ENCODE assay signal across 21 cellular contexts in the genomic region with DNA sequence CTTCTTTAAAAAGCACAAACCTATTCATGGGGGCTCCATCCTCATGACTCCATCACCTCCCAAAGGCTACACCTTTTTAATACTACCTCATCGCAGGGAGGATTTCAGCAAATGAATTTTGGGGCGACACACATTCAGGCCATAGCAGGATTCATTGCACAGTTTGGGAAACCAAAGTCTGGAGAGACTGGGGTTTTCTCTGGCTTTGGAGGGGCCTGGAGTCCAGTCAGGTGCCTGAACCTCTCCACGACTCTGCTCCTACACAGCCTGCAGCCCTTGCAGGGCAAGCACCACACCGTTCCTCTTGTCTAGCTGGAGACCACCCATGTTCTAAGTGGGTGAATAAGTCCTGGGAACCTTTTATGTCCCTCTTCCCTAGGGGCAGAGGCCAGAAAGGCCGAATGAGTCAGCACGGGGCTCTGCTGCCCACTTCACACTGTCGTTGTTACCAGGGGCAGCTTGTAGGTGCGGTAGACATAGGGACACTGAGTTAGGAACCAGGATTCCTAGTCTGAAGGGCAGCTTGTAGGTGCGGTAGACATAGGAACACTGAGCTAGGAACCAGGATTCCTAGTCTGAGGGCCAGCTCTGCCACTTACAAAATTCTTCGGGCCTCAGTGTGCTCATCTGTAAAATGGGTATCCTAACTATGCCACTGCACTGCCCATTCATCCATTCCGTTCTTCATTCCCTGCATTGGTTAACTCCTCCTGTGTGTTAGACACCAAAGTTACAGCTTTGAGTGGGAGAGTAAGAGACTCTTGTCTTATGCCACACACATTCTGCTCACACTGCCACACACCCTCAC.
DNase-seq lines count a peak whose midpoint lies in the region; ATAC-seq, FAIRE-seq and TF ChIP-seq lines count a peak whose summit lies in the region.
"Had no signal": no experiment of that assay in that cellular context is flagged by ENCODE, and none has a peak within 500 bp of the region (broad histone marks: within the 10 kb centered on the region; RNA-seq: fewer than 3 reads in every experiment).

No MANE protein-coding gene starts in this region.

- H3K27me3 ChIP-seq in HepG2 (ENCODE audit: control insufficient read depth in 1 of 2, insufficient read depth in 2 of 2, low read length in 2 of 2) (peaks cover 2 to 17% of the 10 kb centered on the region in 2 experiments; a peak in 4 of 5 replicates), right lobe of liver (no peaks in the 10 kb centered on the region), colonic mucosa (no peaks in the 10 kb centered on the region), neural progenitor cell (no peaks in the 10 kb centered on the region), vagina (no peaks in the 10 kb centered on the region), gastrocnemius medialis (no peaks in the 10 kb centered on the region)
- H3K27me3 ChIP-seq: SJSA1 had no signal

- no peak for TF ChIP-seq CTCF in HepG2 (CRISPR knock-in tag; IDR thresholded peaks at IDR 0.05)
- TF ChIP-seq CTCF in right lobe of liver (IDR thresholded peaks at IDR 0.05), result no peak
- no peak for TF ChIP-seq CTCF in colonic mucosa (IDR thresholded peaks at IDR 0.05)
- no peak for TF ChIP-seq CTCF in neural progenitor cell (IDR thresholded peaks at IDR 0.05)
- TF ChIP-seq CTCF in vagina (IDR thresholded peaks at IDR 0.05), result no peak
- no peak for TF ChIP-seq CTCF in gastrocnemius medialis (IDR thresholded peaks at IDR 0.05 in 4 of 5, conservative IDR thresholded peaks at IDR 0.05 in 1 of 5)

- POLR2A ChIA-PET in HepG2 (lab: Yijun Ruan, JAX), result no interaction called here

- peak overlapping the region; percentile 78 for H3K27ac Mint-ChIP-seq in neural progenitor cell
- H3K27ac Mint-ChIP-seq: CD4-positive, alpha-beta memory T cell had no signal

- H3K79me2 ChIP-seq in HepG2 (ENCODE audit: insufficient read depth, low read length) (no peaks in the 10 kb centered on the region), neural progenitor cell (ENCODE audit: low read depth) (no peaks in the 10 kb centered on the region)

- H4K20me1 ChIP-seq in HepG2 (ENCODE audit: insufficient read depth, low read length) (no peaks in the 10 kb centered on the region), neural progenitor cell (ENCODE audit: low read depth) (no peaks in the 10 kb centered on the region)

- H3K27ac ChIP-seq in HepG2 (ENCODE audit: extremely low read length, insufficient read depth, low read length) (no peak overlapping the region), right lobe of liver (no peak overlapping the region), colonic mucosa (no peak overlapping the region), neural progenitor cell (no peak overlapping the region), vagina (no peak overlapping the region), gastrocnemius medialis (no peak overlapping the region)
- H3K27ac ChIP-seq: GM23248, SJSA1 had no signal

- H3F3A ChIP-seq in neural progenitor cell (ENCODE audit: low read depth), result peaks cover 12% of the 10 kb centered on the region

- H3K4me3 Mint-ChIP-seq in neural progenitor cell, result no peak overlapping the region
- H3K4me3 Mint-ChIP-seq: CD4-positive, alpha-beta memory T cell had no signal

- H3K36me3 ChIP-seq in HepG2 (replicated peaks in 1 of 2; ENCODE audit: control insufficient read depth in 1 of 2, insufficient read depth in 2 of 2, low read length in 2 of 2) (no peaks in the 10 kb centered on the region), right lobe of liver (no peaks in the 10 kb centered on the region), colonic mucosa (no peaks in the 10 kb centered on the region), neural progenitor cell (no peaks in the 10 kb centered on the region), vagina (no peaks in the 10 kb centered on the region), gastrocnemius medialis (no peaks in the 10 kb centered on the region)
- H3K36me3 ChIP-seq: SJSA1 had no signal

- TF ChIP-seq RAD21 in HepG2 (CRISPR knock-in tag; IDR thresholded peaks at IDR 0.05), result no peak

- CTCF ChIA-PET in HepG2 (lab: Yijun Ruan, JAX; ENCODE audit: low intra/inter-chr PET ratio, low total read pairs), result no interaction called here

- DNase-seq in HepG2 (ENCODE audit: low spot score) (no peak), right lobe of liver (no peak), colonic mucosa (peak; percentile 4), neural progenitor cell (ENCODE audit: low spot score) (no peak), vagina (ENCODE audit: extremely low spot score in 2 of 2) (peak; percentile 67 to 79), gastrocnemius medialis (no peak)
- DNase-seq: CD4-positive, alpha-beta memory T cell; GM23248; HCEC 1CT; Kasumi-1; NCI-H1417; NCI-H187; NCI-H446; NCI-H526; OCI-M1 had no signal

- peaks cover 14% of the 10 kb centered on the region for H3K27me3 Mint-ChIP-seq in neural progenitor cell (ENCODE audit: insufficient read depth, low read depth)

- TF ChIP-seq POLR2A in HepG2 (IDR thresholded peaks at IDR 0.05; ENCODE audit: insufficient read depth in 1 of 2, low read depth in 2 of 2, low read length in 2 of 2), result no peak
- no peak for TF ChIP-seq POLR2A in right lobe of liver (IDR thresholded peaks at IDR 0.05)
- no peak for TF ChIP-seq POLR2A in vagina (IDR thresholded peaks at IDR 0.05)
- no peak for TF ChIP-seq POLR2A in gastrocnemius medialis (IDR thresholded peaks at IDR 0.05)

- TF ChIP-seq EP300 in HepG2 (IDR thresholded peaks at IDR 0.05; ENCODE audit: low read depth in 2 of 2, low read length in 2 of 2) (no peak), HepG2 (CRISPR knock-in tag; IDR thresholded peaks at IDR 0.05; ENCODE audit: borderline replicate concordance) (no peak)

- intact Hi-C loops in HepG2 (cut with micrococcal nuclease; ENCODE audit: unreplicated experiment) (no loop called here), right lobe of liver (cut with DNase I) (no loop called here), colonic mucosa (cut with DNase I) (no loop called here), vagina (cut with DNase I) (no loop called here), gastrocnemius medialis (cut with DNase I; ENCODE audit: low total_unique reads) (no loop called here)

- H3K4me1 ChIP-seq in HepG2 (ENCODE audit: insufficient read depth, low read length), result no peaks in the 10 kb centered on the region
- H3K4me1 ChIP-seq in right lobe of liver, result no peaks in the 10 kb centered on the region
- H3K4me1 ChIP-seq in colonic mucosa, result no peaks in the 10 kb centered on the region
- H3K4me1 ChIP-seq in neural progenitor cell, result no peaks in the 10 kb centered on the region
- H3K4me1 ChIP-seq in vagina, result no peaks in the 10 kb centered on the region
- H3K4me1 ChIP-seq in gastrocnemius medialis, result no peaks in the 10 kb centered on the region
- H3K4me1 ChIP-seq: Caco-2, SJSA1 had no signal

- H3K4me1 Mint-ChIP-seq in neural progenitor cell, result peaks cover 8% of the 10 kb centered on the region
- H3K4me1 Mint-ChIP-seq: CD4-positive, alpha-beta memory T cell had no signal

- no peaks in the 10 kb centered on the region for H3K36me3 Mint-ChIP-seq in neural progenitor cell
- H3K36me3 Mint-ChIP-seq: CD4-positive, alpha-beta memory T cell had no signal

- BruUV-seq in HepG2 (replicated peaks; lab: Mats Ljungman, UMichigan), result no TSS peak

- FAIRE-seq in HepG2 (lab: Jason Lieb, UNC), result no peak
- FAIRE-seq: GM12891 had no signal

- H2AFZ ChIP-seq in HepG2 (ENCODE audit: low read length), result no peak overlapping the region
- no peak overlapping the region for H2AFZ ChIP-seq in neural progenitor cell (replicated peaks)
- H2AFZ ChIP-seq: GM23248 had no signal

- no peak overlapping the region for H3K9ac ChIP-seq in HepG2 (ENCODE audit: insufficient read depth, low read depth, low read length)
- H3K9ac ChIP-seq in colonic mucosa (ENCODE audit: low read depth in 2 of 2, low read length in 2 of 2), result no peak overlapping the region
- H3K9ac ChIP-seq in neural progenitor cell, result no peak overlapping the region
- H3K9ac ChIP-seq: GM23248 had no signal

- in situ Hi-C loops in HepG2 (cut with HindIII; ENCODE audit: extremely low pct_ligation_motif_present, low pct_unique_long_range_greater_than_20kb) (no loop called here), gastrocnemius medialis (cut with MboI; ENCODE audit: low sequenced_read_pairs in 4 of 4) (no loop called here)

- H3K4me2 ChIP-seq in HepG2 (ENCODE audit: low read depth, low read length), result no peak overlapping the region
- no peak overlapping the region for H3K4me2 ChIP-seq in neural progenitor cell

- WGBS in HepG2 (ENCODE audit: low lambda C conversion rate), result 27% methylated on average over 11 of the region's 11 CpGs
- WGBS in right lobe of liver (ENCODE audit: insufficient coverage, low coverage, low lambda C conversion rate, missing lambda C conversion rate), result 81% methylated on average over 6 of the region's 11 CpGs

- peaks cover 20% of the 10 kb centered on the region for H3K9me3 Mint-ChIP-seq in neural progenitor cell

- no peaks in the 10 kb centered on the region for H3K9me3 ChIP-seq in HepG2 (ENCODE audit: low read length)
- H3K9me3 ChIP-seq in right lobe of liver, result no peaks in the 10 kb centered on the region
- no peaks in the 10 kb centered on the region for H3K9me3 ChIP-seq in colonic mucosa
- no peaks in the 10 kb centered on the region for H3K9me3 ChIP-seq in neural progenitor cell (ENCODE audit: low read depth)
- H3K9me3 ChIP-seq in vagina, result no peaks in the 10 kb centered on the region
- no peaks in the 10 kb centered on the region for H3K9me3 ChIP-seq in gastrocnemius medialis
- H3K9me3 ChIP-seq: SJSA1 had no signal

- H3K4me3 ChIP-seq in HepG2 (replicated peaks in 1 of 3; ENCODE audit: insufficient read depth in 1 of 3, low read depth in 2 of 3, low read length in 3 of 3), result no peak overlapping the region
- no peak overlapping the region for H3K4me3 ChIP-seq in right lobe of liver
- no peak overlapping the region for H3K4me3 ChIP-seq in colonic mucosa
- H3K4me3 ChIP-seq in neural progenitor cell, result no peak overlapping the region
- H3K4me3 ChIP-seq in vagina, result no peak overlapping the region
- no peak overlapping the region for H3K4me3 ChIP-seq in gastrocnemius medialis
- H3K4me3 ChIP-seq: GM23248, SJSA1 had no signal

- ATAC-seq in HepG2 (no peak), right lobe of liver (no peak), GM21737 (IDR thresholded peaks at IDR 0.05; ENCODE audit: unreplicated experiment) (no peak), gastrocnemius medialis (no peak), GM18867 (IDR thresholded peaks at IDR 0.05; ENCODE audit: unreplicated experiment) (no peak)
- ATAC-seq: Right ventricle myocardium inferior had no signal

TF ChIP-seq in HepG2, 621 proteins besides CTCF, POLR2A, EP300 and RAD21:
- TF ChIP-seq ZFP90 (CRISPR knock-in tag; IDR thresholded peaks at IDR 0.05; ENCODE audit: borderline replicate concordance) (no peak), ZNF629 (CRISPR knock-in tag; conservative IDR thresholded peaks at IDR 0.05) (peak; percentile 72)

Comparison
In these comparisons a context has a peak if more than half of its experiments do, and no peak if none do; other contexts are left out.
1. DNase-seq: peak in colonic mucosa (single experiment) and vagina (2 of 2); none in HepG2 (single experiment), right lobe of liver (0 of 3), neural progenitor cell (single experiment) and gastrocnemius medialis (0 of 2).